Comparison of ENCODE assay signal across 17 cellular contexts in the genomic region with DNA sequence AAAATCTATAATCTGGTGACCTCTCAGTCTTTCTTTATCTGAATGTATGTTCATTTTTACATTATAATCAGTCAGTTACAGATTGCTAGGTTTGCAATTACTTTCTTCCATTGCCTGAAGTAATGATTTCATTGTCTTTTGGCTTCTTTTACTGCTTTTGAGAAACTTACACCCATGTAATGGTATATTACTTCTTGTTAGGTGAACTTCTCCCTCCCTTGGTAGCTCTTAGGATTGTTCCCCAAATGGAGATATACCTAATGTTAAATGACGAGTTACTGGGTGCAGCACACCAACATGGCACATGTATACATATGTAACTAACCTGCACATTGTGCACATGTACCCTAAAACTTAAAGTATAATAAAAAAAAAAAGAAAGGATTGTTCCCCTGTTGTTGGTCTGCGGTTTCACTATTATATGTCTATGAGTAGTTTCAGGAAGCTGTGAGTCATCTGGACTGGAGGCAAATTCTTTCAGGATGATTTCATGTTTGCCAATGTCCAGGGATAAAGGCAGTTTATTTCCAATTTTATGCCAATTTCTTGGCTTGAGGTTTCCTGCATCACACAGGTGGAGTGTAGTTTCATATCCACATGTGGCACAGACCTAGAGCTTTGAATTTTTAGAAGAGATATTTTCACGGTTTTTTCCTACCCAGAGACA. TPM values are rescaled to one million over a fixed set of nuclear protein-coding genes. Genes with fewer than 3 reads are reported as not detected.
DNase-seq lines count a peak whose midpoint lies in the region; ATAC-seq and TF ChIP-seq lines count a peak whose summit lies in the region.
"Had no signal": no experiment of that assay in that cellular context is flagged by ENCODE, and none has a peak within 500 bp of the region (broad histone marks: within the 10 kb centered on the region; RNA-seq: fewer than 3 reads in every experiment).

No MANE protein-coding gene starts in this region.

- H3K36me3 ChIP-seq in osteoblast (ENCODE audit: insufficient read depth, low read length): no peaks in the 10 kb centered on the region

- no peaks in the 10 kb centered on the region for H3K36me3 Mint-ChIP-seq in activated CD4-positive, alpha-beta memory T cell treated with anti-CD3 and anti-CD28 coated beads, Interleukin-2, amount 10 ng/mL, durations not matched to agents 7 days and 5 days (ENCODE audit: low read depth)

- H3K4me2 ChIP-seq in osteoblast (ENCODE audit: insufficient read depth, low read length): no peak overlapping the region

- peak; percentile 69 for DNase-seq in EL
- DNase-seq in RKO (ENCODE audit: low spot score): peak; percentile 67
- DNase-seq in epithelial cell of esophagus (ENCODE audit: low read depth): peak; percentile 66
- peak; percentile 19 for DNase-seq in osteoblast (ENCODE audit: insufficient read length, low spot score, missing footprints)
- no peak for DNase-seq in activated CD4-positive, alpha-beta memory T cell treated with anti-CD3 and anti-CD28 coated beads, Interleukin-2, amount 10 ng/mL, durations not matched to agents 7 days and 5 days
- DNase-seq in GM20000 (ENCODE audit: low spot score): no peak
- DNase-seq: activated T-cell treated with anti-CD3 and anti-CD28 coated beads for 4 hours; caudate nucleus; DMS 273 treated with DMSO at 0.1 percent for 48 hours; hypothalamus; MV-4-11; NCI-H82; stimulated activated CD4-positive, alpha-beta T cell treated with anti-CD3 and anti-CD28 coated beads, Interleukin-2, amount 100 ng/mL, for 48 hours had no signal

- H3K27me3 ChIP-seq in osteoblast (ENCODE audit: insufficient read depth, low read length): no peaks in the 10 kb centered on the region

- POLR2A ChIA-PET in activated CD4-positive, alpha-beta memory T cell treated with anti-CD3 and anti-CD28 coated beads, Interleukin-2, amount 10 ng/mL, durations not matched to agents 7 days and 5 days (lab: Charles Lee): no interaction called here

- no peak overlapping the region for H2AFZ ChIP-seq in osteoblast (ENCODE audit: low read length)

- H3K4me3 Mint-ChIP-seq in activated CD4-positive, alpha-beta memory T cell treated with anti-CD3 and anti-CD28 coated beads, Interleukin-2, amount 10 ng/mL, durations not matched to agents 7 days and 5 days: no peak overlapping the region
- H3K4me3 Mint-ChIP-seq: nephron had no signal

- no peaks in the 10 kb centered on the region for H3K9me3 ChIP-seq in osteoblast (ENCODE audit: low read depth, low read length)

- no peak for ATAC-seq in HG03159 (IDR thresholded peaks at IDR 0.05; ENCODE audit: unreplicated experiment)
- no peak for ATAC-seq in GM19324 (IDR thresholded peaks at IDR 0.05; ENCODE audit: low FRiP score, unreplicated experiment)

- CTCF ChIA-PET in activated CD4-positive, alpha-beta memory T cell treated with anti-CD3 and anti-CD28 coated beads, Interleukin-2, amount 10 ng/mL, durations not matched to agents 7 days and 5 days (lab: Charles Lee): no interaction called here

- no peaks in the 10 kb centered on the region for H3K4me1 ChIP-seq in osteoblast (ENCODE audit: insufficient read depth, low read length)

- H3K27me3 Mint-ChIP-seq in activated CD4-positive, alpha-beta memory T cell treated with anti-CD3 and anti-CD28 coated beads, Interleukin-2, amount 10 ng/mL, durations not matched to agents 7 days and 5 days: no peaks in the 10 kb centered on the region

- no peaks in the 10 kb centered on the region for H3K79me2 ChIP-seq in osteoblast (ENCODE audit: insufficient read depth, low read length)

- no peak overlapping the region for H3K27ac Mint-ChIP-seq in activated CD4-positive, alpha-beta memory T cell treated with anti-CD3 and anti-CD28 coated beads, Interleukin-2, amount 10 ng/mL, durations not matched to agents 7 days and 5 days
- H3K27ac Mint-ChIP-seq: nephron had no signal

- H3K4me1 Mint-ChIP-seq in activated CD4-positive, alpha-beta memory T cell treated with anti-CD3 and anti-CD28 coated beads, Interleukin-2, amount 10 ng/mL, durations not matched to agents 7 days and 5 days: no peaks in the 10 kb centered on the region
- H3K4me1 Mint-ChIP-seq: nephron had no signal

- TF ChIP-seq CTCF in epithelial cell of esophagus (IDR thresholded peaks at IDR 0.05; ENCODE audit: insufficient read depth, low read depth, low read length, missing control alignments): no peak
- no peak for TF ChIP-seq CTCF in osteoblast (IDR thresholded peaks at IDR 0.05; ENCODE audit: extremely low read depth, low read depth, low read length)
- TF ChIP-seq CTCF in GM20000 (IDR thresholded peaks at IDR 0.05; ENCODE audit: extremely low read depth, missing control alignments): no peak

- no peak overlapping the region for H3K27ac ChIP-seq in osteoblast (ENCODE audit: low read depth, low read length)

- no peak overlapping the region for H3K4me3 ChIP-seq in epithelial cell of esophagus (ENCODE audit: low read length)
- no peak overlapping the region for H3K4me3 ChIP-seq in osteoblast (ENCODE audit: insufficient read depth, low read length)

- no peaks in the 10 kb centered on the region for H3K9me3 Mint-ChIP-seq in activated CD4-positive, alpha-beta memory T cell treated with anti-CD3 and anti-CD28 coated beads, Interleukin-2, amount 10 ng/mL, durations not matched to agents 7 days and 5 days

- no peaks in the 10 kb centered on the region for H4K20me1 ChIP-seq in osteoblast (ENCODE audit: insufficient read depth, low read length)

RNA-seq across cellular contexts. Expression of gene SPANXC, which starts 21.8 kb away (rescaled TPM):
- total RNA-seq in osteoblast: not detected in 2 replicates
- total RNA-seq in activated CD4-positive, alpha-beta memory T cell treated with anti-CD3 and anti-CD28 coated beads, Interleukin-2, amount 10 ng/mL, durations not matched to agents 7 days and 5 days: not detected
- total RNA-seq: subcutaneous adipose tissue had no signal

RNA-seq across cellular contexts. Expression of gene LDOC1, which starts 43.5 kb away (rescaled TPM):
- total RNA-seq in osteoblast: 4.7 TPM in 2 replicates
- total RNA-seq in activated CD4-positive, alpha-beta memory T cell treated with anti-CD3 and anti-CD28 coated beads, Interleukin-2, amount 10 ng/mL, durations not matched to agents 7 days and 5 days: 10 to 100 TPM; 20.5 to 20.8 TPM

Comparison
In these comparisons a context has a peak if more than half of its experiments do, and no peak if none do; other contexts are left out.
1. DNase-seq: peak in EL (single experiment), RKO (single experiment), epithelial cell of esophagus (single experiment) and osteoblast (single experiment); none in activated CD4-positive, alpha-beta memory T cell treated with anti-CD3 and anti-CD28 coated beads, Interleukin-2, amount 10 ng/mL, durations not matched to agents 7 days and 5 days (single experiment) and GM20000 (single experiment).